In genomic region chr3:4341336-4341675, GRCh38 we compare ENCODE assay signal across 17 cellular contexts.
"Had no signal": no experiment of that assay in that cellular context is flagged by ENCODE, and none has a peak within 500 bp of the region (broad histone marks: within the 10 kb centered on the region; RNA-seq: fewer than 3 reads in every experiment).

No MANE protein-coding gene starts in this region.

- H2AFZ ChIP-seq: neural progenitor cell had no signal

- H3K4me3 ChIP-seq: body of pancreas, heart right ventricle, neural progenitor cell, ovary, transverse colon had no signal

- H3K9ac ChIP-seq: neural progenitor cell had no signal

- H3K4me3 Mint-ChIP-seq: activated CD4-positive, alpha-beta memory T cell treated with anti-CD3 and anti-CD28 coated beads for 36 hours; activated CD4-positive, alpha-beta T cell treated with anti-CD3 and anti-CD28 coated beads for 36 hours; activated CD8-positive, alpha-beta memory T cell treated with anti-CD3 and anti-CD28 coated beads, Interleukin-2, amount 10 ng/mL, durations not matched to agents 7 days and 5 days; activated naive CD4-positive, alpha-beta T cell treated with anti-CD3 and anti-CD28 coated beads, Interleukin-2, amount 10 ng/mL, durations not matched to agents 7 days and 5 days; central memory CD8-positive, alpha-beta T cell; neural progenitor cell; stimulated activated naive CD8-positive, alpha-beta T cell treated with anti-CD3 and anti-CD28 coated beads, Interleukin-15, amount 100 ng/mL, for 72 hours; T-helper 17 cell had no signal

- H3K27me3 Mint-ChIP-seq: activated CD4-positive, alpha-beta memory T cell treated with anti-CD3 and anti-CD28 coated beads for 36 hours; activated CD4-positive, alpha-beta T cell treated with anti-CD3 and anti-CD28 coated beads for 36 hours; activated CD8-positive, alpha-beta memory T cell treated with anti-CD3 and anti-CD28 coated beads, Interleukin-2, amount 10 ng/mL, durations not matched to agents 7 days and 5 days; activated naive CD4-positive, alpha-beta T cell treated with anti-CD3 and anti-CD28 coated beads, Interleukin-2, amount 10 ng/mL, durations not matched to agents 7 days and 5 days; central memory CD8-positive, alpha-beta T cell; stimulated activated naive CD8-positive, alpha-beta T cell treated with anti-CD3 and anti-CD28 coated beads, Interleukin-15, amount 100 ng/mL, for 72 hours; T-helper 17 cell had no signal

- H3K9me3 ChIP-seq: body of pancreas, heart right ventricle, ovary, transverse colon had no signal

- H3K4me1 Mint-ChIP-seq: activated CD4-positive, alpha-beta T cell treated with anti-CD3 and anti-CD28 coated beads for 36 hours; central memory CD8-positive, alpha-beta T cell had no signal

- ATAC-seq: activated CD4-positive, alpha-beta T cell treated with anti-CD3 and anti-CD28 coated beads for 36 hours; activated CD8-positive, alpha-beta memory T cell treated with anti-CD3 and anti-CD28 coated beads, Interleukin-2, amount 10 ng/mL, durations not matched to agents 7 days and 5 days; body of pancreas; foreskin keratinocyte; stimulated activated naive CD8-positive, alpha-beta T cell treated with anti-CD3 and anti-CD28 coated beads, Interleukin-15, amount 100 ng/mL, for 72 hours; T-helper 17 cell had no signal

- H3K36me3 Mint-ChIP-seq: activated CD4-positive, alpha-beta memory T cell treated with anti-CD3 and anti-CD28 coated beads for 36 hours; activated CD8-positive, alpha-beta memory T cell treated with anti-CD3 and anti-CD28 coated beads, Interleukin-2, amount 10 ng/mL, durations not matched to agents 7 days and 5 days; activated naive CD4-positive, alpha-beta T cell treated with anti-CD3 and anti-CD28 coated beads, Interleukin-2, amount 10 ng/mL, durations not matched to agents 7 days and 5 days; neural progenitor cell had no signal

- H3K27ac Mint-ChIP-seq: activated CD4-positive, alpha-beta memory T cell treated with anti-CD3 and anti-CD28 coated beads for 36 hours; activated CD4-positive, alpha-beta T cell treated with anti-CD3 and anti-CD28 coated beads for 36 hours; activated CD8-positive, alpha-beta memory T cell treated with anti-CD3 and anti-CD28 coated beads, Interleukin-2, amount 10 ng/mL, durations not matched to agents 7 days and 5 days; activated naive CD4-positive, alpha-beta T cell treated with anti-CD3 and anti-CD28 coated beads, Interleukin-2, amount 10 ng/mL, durations not matched to agents 7 days and 5 days; activated T-helper 2 cell treated with anti-CD3 and anti-CD28 coated beads, Interferon-gamma antibody, Interleukin-2, Interleukin-4, amounts not matched to agents 10 μg/mL and 5 μg/mL and 100 μg/mL, durations not matched to agents 14 hours and 24 hours and 36 hours; neural progenitor cell; stimulated activated naive CD8-positive, alpha-beta T cell treated with anti-CD3 and anti-CD28 coated beads, Interleukin-15, amount 100 ng/mL, for 72 hours; T-helper 17 cell had no signal

- H3K27ac ChIP-seq: body of pancreas, foreskin keratinocyte, neural progenitor cell had no signal

- H3K36me3 ChIP-seq: heart right ventricle, neural progenitor cell, ovary, transverse colon had no signal

- H3K9me3 Mint-ChIP-seq: activated CD4-positive, alpha-beta memory T cell treated with anti-CD3 and anti-CD28 coated beads for 36 hours; activated naive CD4-positive, alpha-beta T cell treated with anti-CD3 and anti-CD28 coated beads, Interleukin-2, amount 10 ng/mL, durations not matched to agents 7 days and 5 days; activated T-helper 2 cell treated with anti-CD3 and anti-CD28 coated beads, Interferon-gamma antibody, Interleukin-2, Interleukin-4, amounts not matched to agents 10 μg/mL and 5 μg/mL and 100 μg/mL, durations not matched to agents 14 hours and 24 hours and 36 hours; central memory CD8-positive, alpha-beta T cell; neural progenitor cell; stimulated activated naive CD8-positive, alpha-beta T cell treated with anti-CD3 and anti-CD28 coated beads, Interleukin-15, amount 100 ng/mL, for 72 hours had no signal

- H3K4me2 ChIP-seq: neural progenitor cell had no signal

- H3K27me3 ChIP-seq: body of pancreas, foreskin keratinocyte, heart right ventricle, neural progenitor cell, ovary, transverse colon had no signal

- H3K4me1 ChIP-seq: body of pancreas, foreskin keratinocyte, neural progenitor cell had no signal

- DNase-seq: activated CD4-positive, alpha-beta memory T cell treated with anti-CD3 and anti-CD28 coated beads for 36 hours; activated CD4-positive, alpha-beta T cell treated with anti-CD3 and anti-CD28 coated beads for 36 hours; activated CD8-positive, alpha-beta memory T cell treated with anti-CD3 and anti-CD28 coated beads, Interleukin-2, amount 10 ng/mL, durations not matched to agents 7 days and 5 days; activated naive CD4-positive, alpha-beta T cell treated with anti-CD3 and anti-CD28 coated beads, Interleukin-2, amount 10 ng/mL, durations not matched to agents 7 days and 5 days; activated T-cell treated with anti-CD3 and anti-CD28 coated beads, Interleukin-2, amount 50 U/mL, for 1 hour; body of pancreas; effector memory CD4-positive, alpha-beta T cell; foreskin keratinocyte; heart right ventricle; stimulated activated CD4-positive, alpha-beta T cell treated with anti-CD3 and anti-CD28 coated beads, Interleukin-1b, Interleukin-23, amount 100 ng/mL, for 48 hours; stimulated activated naive CD8-positive, alpha-beta T cell treated with anti-CD3 and anti-CD28 coated beads, Interleukin-15, amount 100 ng/mL, for 72 hours; T-helper 17 cell; transverse colon had no signal
